In genomic region chr3:10753964-10754363, GRCh38 we compare ENCODE assay signal across 10 cellular contexts.
DNase-seq lines count a peak whose midpoint lies in the region; ATAC-seq and TF ChIP-seq lines count a peak whose summit lies in the region.
"Had no signal": no experiment of that assay in that cellular context is flagged by ENCODE, and none has a peak within 500 bp of the region (broad histone marks: within the 10 kb centered on the region; RNA-seq: fewer than 3 reads in every experiment).

No MANE protein-coding gene starts in this region.

- no peak overlapping the region for H3K4me3 ChIP-seq in heart left ventricle
- H3K4me3 ChIP-seq in right atrium auricular region = no peak overlapping the region
- no peak overlapping the region for H3K4me3 ChIP-seq in upper lobe of left lung
- H3K4me3 ChIP-seq: BLaER1, SK-N-MC had no signal

- TF ChIP-seq CTCF in heart left ventricle (IDR thresholded peaks at IDR 0.05) (no peak), right atrium auricular region (IDR thresholded peaks at IDR 0.05) (no peak), upper lobe of left lung (IDR thresholded peaks at IDR 0.05) (no peak)

- WGBS in heart left ventricle, 4 donors = 12 to 17% (median 14%) methylated on average over 6 of the region's 6 CpGs
- WGBS in upper lobe of left lung, 2 donors = 14 to 19% methylated on average over 3 to 6 of the region's 6 CpGs

- H3K27me3 ChIP-seq in heart left ventricle = peaks cover 0 to 36% (median 0%) of the 10 kb centered on the region in 9 donors
- H3K27me3 ChIP-seq in right atrium auricular region = no peaks in the 10 kb centered on the region
- H3K27me3 ChIP-seq in upper lobe of left lung = no peaks in the 10 kb centered on the region

- no peak for TF ChIP-seq POLR2A in heart left ventricle (IDR thresholded peaks at IDR 0.05)
- TF ChIP-seq POLR2A in upper lobe of left lung (IDR thresholded peaks at IDR 0.05) = no peak

- peak in 4 of 5 donors; percentile 32 to 62 (median 44) for DNase-seq in heart left ventricle
- DNase-seq in right atrium auricular region (ENCODE audit: low spot score) = no peak
- DNase-seq in activated T-cell treated with anti-CD3 and anti-CD28 coated beads for 48 hours (ENCODE audit: low read depth) = peak; percentile 30
- peak; percentile 38 for DNase-seq in iPS DF 4.7 (ENCODE audit: extremely low read depth, low spot score)
- no peak for DNase-seq in upper lobe of left lung

- ATAC-seq in heart left ventricle = peak in 3 of 4 donors; percentile 57 to 67 (median 61)
- peak; percentile 43 to 53 for ATAC-seq in upper lobe of left lung (ENCODE audit: low FRiP score in 2 of 2)
- no peak for ATAC-seq in HG02884 (IDR thresholded peaks at IDR 0.05; ENCODE audit: unreplicated experiment)
- no peak for ATAC-seq in HG03342 (IDR thresholded peaks at IDR 0.05; ENCODE audit: unreplicated experiment)
- ATAC-seq in GM18502 (IDR thresholded peaks at IDR 0.05; ENCODE audit: poor library complexity, unreplicated experiment) = no peak

- intact Hi-C loops in heart left ventricle (cut with DNase I) = loop anchor here in 4 of 10 donors (10.0 kb wide), 4 partner anchors 131 to 581 kb away; no protein-coding TSS in a partner anchor

- H3K36me3 ChIP-seq in heart left ventricle = no peaks in the 10 kb centered on the region
- no peaks in the 10 kb centered on the region for H3K36me3 ChIP-seq in right atrium auricular region
- H3K36me3 ChIP-seq in upper lobe of left lung = no peaks in the 10 kb centered on the region
- H3K36me3 ChIP-seq: BLaER1 had no signal

- TF ChIP-seq EP300 in upper lobe of left lung (IDR thresholded peaks at IDR 0.05) = no peak

- no peaks in the 10 kb centered on the region for H3K4me1 ChIP-seq in heart left ventricle
- no peaks in the 10 kb centered on the region for H3K4me1 ChIP-seq in right atrium auricular region
- H3K4me1 ChIP-seq in upper lobe of left lung = no peaks in the 10 kb centered on the region

- H3K27ac ChIP-seq in heart left ventricle (no peak overlapping the region), right atrium auricular region (no peak overlapping the region), upper lobe of left lung (no peak overlapping the region)
- H3K27ac ChIP-seq: BLaER1, SK-N-MC had no signal

- H3K9me3 ChIP-seq in heart left ventricle (no peaks in the 10 kb centered on the region), right atrium auricular region (no peaks in the 10 kb centered on the region), upper lobe of left lung (no peaks in the 10 kb centered on the region)
- H3K9me3 ChIP-seq: BLaER1 had no signal

Comparison
In these comparisons a context has a peak if more than half of its experiments do, and no peak if none do; other contexts are left out.
1. DNase-seq: peak in heart left ventricle (4 of 5), activated T-cell treated with anti-CD3 and anti-CD28 coated beads for 48 hours (single experiment) and iPS DF 4.7 (single experiment); none in right atrium auricular region (single experiment) and upper lobe of left lung (0 of 2).
2. ATAC-seq: peak in heart left ventricle (3 of 4) and upper lobe of left lung (2 of 2); none in HG02884 (single experiment), HG03342 (single experiment) and GM18502 (single experiment).